In genomic region chr1:18922319-18922726, GRCh38 we compare ENCODE assay signal across 1 cellular context.
TF ChIP-seq lines count a peak whose summit lies in the region.

No MANE protein-coding gene starts in this region.

TF ChIP-seq in liver, 16 proteins besides CTCF, POLR2A, EP300 and RAD21 (continued from another document):
- TF ChIP-seq REST (IDR thresholded peaks at IDR 0.05) (no peak), MAX (IDR thresholded peaks at IDR 0.05) (no peak)
